ENCODE assay signal across 1 cellular context in genomic region chr22:37910863-37911262, GRCh38.
TF ChIP-seq lines count a peak whose summit lies in the region.

No MANE protein-coding gene starts in this region.

TF ChIP-seq in H1, 55 proteins besides CTCF, POLR2A, EP300 and RAD21:
- TF ChIP-seq CREB1 (IDR thresholded peaks at IDR 0.05) (no peak), NRF1 (IDR thresholded peaks at IDR 0.05; ENCODE audit: low read depth, low read length) (no peak), SRF (IDR thresholded peaks at IDR 0.05; ENCODE audit: low read depth, low read length) (no peak), CTBP2 (IDR thresholded peaks at IDR 0.05; ENCODE audit: borderline replicate concordance, insufficient read depth, insufficient read length, low read length) (no peak), CHD7 (IDR thresholded peaks at IDR 0.05; ENCODE audit: insufficient replicate concordance, low read length) (no peak), GABPA (IDR thresholded peaks at IDR 0.05; ENCODE audit: borderline replicate concordance, insufficient read depth, low read length) (no peak), SP4 (IDR thresholded peaks at IDR 0.05; ENCODE audit: low read length) (no peak), BACH1 (IDR thresholded peaks at IDR 0.05; ENCODE audit: low read length) (no peak), SIX5 (IDR thresholded peaks at IDR 0.05; ENCODE audit: low read depth, low read length) (no peak)
